In the genomic region with DNA sequence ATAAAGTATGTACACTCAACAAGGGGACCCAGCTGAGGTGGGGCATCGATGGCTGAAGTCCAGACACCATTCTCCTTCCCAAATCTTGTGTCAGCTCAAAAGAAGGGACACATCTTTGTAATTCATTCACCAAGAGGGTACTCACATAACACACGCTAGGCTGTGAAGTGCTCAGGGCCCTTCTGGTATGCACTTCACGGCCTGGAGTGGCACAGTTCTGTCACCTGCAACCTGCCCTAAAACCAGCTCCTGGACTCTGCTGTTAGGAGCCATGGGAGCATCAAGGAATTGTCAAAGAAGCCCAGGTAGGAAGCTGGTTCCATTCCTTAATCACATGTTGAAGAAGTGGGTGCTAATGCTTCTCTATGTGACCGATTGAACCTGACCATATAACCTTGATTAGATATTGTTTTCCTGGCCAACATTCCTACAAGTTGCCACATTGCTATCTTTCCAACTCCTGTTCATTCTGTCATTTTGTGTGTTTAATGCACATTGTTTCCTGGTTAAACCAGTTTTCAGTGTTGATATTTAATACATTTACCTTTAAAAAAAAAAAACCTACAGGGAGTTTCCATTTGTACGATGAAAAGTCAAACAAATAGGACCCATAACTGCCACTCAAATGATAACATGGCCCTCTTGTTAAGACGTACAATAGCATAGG, we compare ENCODE assay signal across 13 cellular contexts.
"Had no signal": no experiment of that assay in that cellular context is flagged by ENCODE, and none has a peak within 500 bp of the region (broad histone marks: within the 10 kb centered on the region; RNA-seq: fewer than 3 reads in every experiment).

No MANE protein-coding gene starts in this region.

- ATAC-seq: activated T-cell treated with anti-CD3 and anti-CD28 coated beads, Interleukin-2, amount 50 U/mL, for 4 hours; foreskin keratinocyte; stimulated activated effector memory CD8-positive, alpha-beta T cell treated with anti-CD3 and anti-CD28 coated beads, Interleukin-12 subunit alpha, Interleukin-12 subunit beta, amount 100 ng/mL, for 72 hours had no signal

- H3K27ac ChIP-seq: foreskin keratinocyte, left ventricle myocardium inferior, neural progenitor cell, ovary had no signal

- FAIRE-seq: endometrium had no signal

- H3K36me3 ChIP-seq: left ventricle myocardium inferior, neural progenitor cell, ovary, upper lobe of left lung had no signal

- DNase-seq: activated CD4-positive, alpha-beta memory T cell treated with anti-CD3 and anti-CD28 coated beads for 36 hours; activated gamma-delta T cell; activated naive CD8-positive, alpha-beta T cell treated with anti-CD3 and anti-CD28 coated beads for 36 hours; activated T-cell treated with anti-CD3 and anti-CD28 coated beads, Interleukin-2, amount 50 U/mL, for 4 hours; foreskin keratinocyte; left ventricle myocardium inferior; ovary; retina; T-helper 9 cell had no signal

- H3K4me3 ChIP-seq: left ventricle myocardium inferior, neural progenitor cell, ovary, upper lobe of left lung had no signal

- H3K27me3 ChIP-seq: foreskin keratinocyte, neural progenitor cell, ovary, upper lobe of left lung had no signal

- H3K4me1 ChIP-seq: left ventricle myocardium inferior, neural progenitor cell, upper lobe of left lung had no signal

- H3K9me3 ChIP-seq: left ventricle myocardium inferior, ovary, upper lobe of left lung had no signal
